21 cellular contexts compared by ENCODE assay signal in the genomic region with DNA sequence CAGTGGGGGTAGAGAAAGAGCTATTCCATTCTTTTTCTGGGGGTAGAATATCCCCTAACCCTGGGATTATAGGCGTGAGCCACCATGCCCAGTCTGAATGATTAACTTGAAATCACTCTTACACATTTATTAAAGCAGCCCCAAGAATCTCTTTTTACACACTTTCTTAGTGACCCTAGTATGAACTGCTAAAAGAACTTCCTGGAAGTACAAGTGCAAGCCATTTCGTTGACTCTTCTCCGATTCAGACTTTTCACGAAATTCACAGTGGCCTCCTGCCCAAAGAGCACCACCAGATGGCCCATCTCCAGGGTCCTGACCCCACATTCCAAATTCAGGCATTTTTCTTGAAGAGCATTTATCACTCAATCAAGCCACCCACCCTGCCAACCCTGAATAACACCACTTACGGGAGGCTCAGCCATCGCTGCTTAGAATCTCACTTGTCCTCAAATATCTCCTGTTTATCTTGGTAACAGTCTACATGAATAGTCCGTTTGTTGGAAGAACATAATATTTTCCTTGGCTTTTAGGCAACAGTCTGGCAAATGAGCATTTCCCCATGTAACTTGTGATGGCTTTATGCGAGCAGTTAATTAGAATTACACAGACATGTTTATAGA. TPM values are rescaled to one million over a fixed set of nuclear protein-coding genes. Genes with fewer than 3 reads are reported as not detected.
DNase-seq lines count a peak whose midpoint lies in the region; ATAC-seq and TF ChIP-seq lines count a peak whose summit lies in the region.
"Had no signal": no experiment of that assay in that cellular context is flagged by ENCODE, and none has a peak within 500 bp of the region (broad histone marks: within the 10 kb centered on the region; RNA-seq: fewer than 3 reads in every experiment).

No MANE protein-coding gene starts in this region.

- no peak overlapping the region for H3K4me3 ChIP-seq in Peyer's patch
- H3K4me3 ChIP-seq in esophagus squamous epithelium = no peak overlapping the region
- H3K4me3 ChIP-seq in mucosa of rectum (ENCODE audit: low read length in 2 of 2) = no peak overlapping the region
- H3K4me3 ChIP-seq: MG63 had no signal

- H3K9me3 ChIP-seq in Peyer's patch (no peaks in the 10 kb centered on the region), esophagus squamous epithelium (no peaks in the 10 kb centered on the region), mucosa of rectum (ENCODE audit: control insufficient read depth in 2 of 2, low read length in 2 of 2) (no peaks in the 10 kb centered on the region)
- H3K9me3 ChIP-seq: MG63 had no signal

- H3K27ac ChIP-seq in Peyer's patch = peak overlapping the region in 3 of 4 donors; percentile 17 to 56 (median 42)
- H3K27ac ChIP-seq in esophagus squamous epithelium = peak overlapping the region; percentile 52 to 88 (median 74)
- H3K27ac ChIP-seq in mucosa of rectum (ENCODE audit: low read depth in 2 of 2, low read length in 2 of 2) = peak overlapping the region; percentile 28 to 35
- H3K27ac ChIP-seq: VCaP had no signal

- intact Hi-C loops in esophagus squamous epithelium (cut with DNase I) = no loop called here

- DNase-seq in Peyer's patch = no peak
- DNase-seq in esophagus squamous epithelium (lab: John Stamatoyannopoulos, UW) = no peak
- DNase-seq in stromal cell of bone marrow (ENCODE audit: low read depth) = peak; percentile 79
- no peak for DNase-seq in activated CD4-positive, alpha-beta T cell treated with anti-CD3 and anti-CD28 coated beads, Interleukin-2, amount 50 U/mL, for 48 hours
- DNase-seq in DMS79 treated with DMSO at 0.1 percent for 48 hours (lab: John Stamatoyannopoulos, UW) = no peak
- DNase-seq: activated CD8-positive, alpha-beta T cell treated with anti-CD3 and anti-CD28 coated beads for 36 hours; activated naive CD8-positive, alpha-beta T cell treated with anti-CD3 and anti-CD28 coated beads, Interleukin-2, amount 10 ng/mL, durations not matched to agents 7 days and 5 days; activated T-cell treated with anti-CD3 and anti-CD28 coated beads, Interleukin-2, amount 50 U/mL, for 4 hours; cerebellar nuclear complex; DMS153; mesenchymal stem cell; MG63; NCI-H1694 treated with DMSO at 0.1 percent for 48 hours; NCI-H446; SHP77; stimulated activated CD4-positive, alpha-beta T cell treated with anti-CD3 and anti-CD28 coated beads, Interleukin-4, amount 100 ng/mL, for 1 hour had no signal

- WGBS in esophagus squamous epithelium, 2 donors = 49 to 65% methylated on average over 8 of the region's 8 CpGs

- H3K36me3 ChIP-seq in Peyer's patch (no peaks in the 10 kb centered on the region), esophagus squamous epithelium (no peaks in the 10 kb centered on the region), mucosa of rectum (ENCODE audit: control insufficient read depth in 2 of 2, insufficient read depth in 2 of 2, low read length in 2 of 2) (no peaks in the 10 kb centered on the region)
- H3K36me3 ChIP-seq: MG63 had no signal

- H3K27me3 ChIP-seq in Peyer's patch (no peaks in the 10 kb centered on the region), esophagus squamous epithelium (no peaks in the 10 kb centered on the region), mucosa of rectum (ENCODE audit: control insufficient read depth in 2 of 2, insufficient read depth in 2 of 2, low read length in 2 of 2) (no peaks in the 10 kb centered on the region)
- H3K27me3 ChIP-seq: MG63 had no signal

- H3K4me1 ChIP-seq in Peyer's patch (peaks cover 0 to 16% (median 0%) of the 10 kb centered on the region in 4 donors), esophagus squamous epithelium (peaks cover 6 to 73% (median 30%) of the 10 kb centered on the region in 3 donors), mucosa of rectum (ENCODE audit: control insufficient read depth in 2 of 2, insufficient read depth in 2 of 2, low read length in 2 of 2) (peaks cover 0 to 2% of the 10 kb centered on the region in 2 donors)

- TF ChIP-seq POLR2A in Peyer's patch (IDR thresholded peaks at IDR 0.05) (no peak), esophagus squamous epithelium (IDR thresholded peaks at IDR 0.05) (no peak)

- no peak for TF ChIP-seq CTCF in Peyer's patch (IDR thresholded peaks at IDR 0.05)
- TF ChIP-seq CTCF in esophagus squamous epithelium (IDR thresholded peaks at IDR 0.05) = no peak

- ATAC-seq in HG03175 (IDR thresholded peaks at IDR 0.05; ENCODE audit: unreplicated experiment) = no peak
- no peak for ATAC-seq in activated CD4-positive, CD25-positive, alpha-beta regulatory T cell treated with anti-CD3 and anti-CD28 coated beads, Interleukin-2, amount 50 U/mL, for 24 hours
- ATAC-seq: activated CD8-positive, alpha-beta T cell treated with anti-CD3 and anti-CD28 coated beads for 36 hours; activated T-cell treated with anti-CD3 and anti-CD28 coated beads, Interleukin-2, amount 50 U/mL, for 4 hours had no signal

- no peak overlapping the region for H3K9ac ChIP-seq in mucosa of rectum (ENCODE audit: low read depth in 1 of 2, low read length in 2 of 2)

RNA-seq across cellular contexts. Expression of a gene that starts 28.0 kb away (rescaled TPM):
- total RNA-seq in Peyer's patch (10 to 100 TPM in 1 of 4 donors, 1 to 10 TPM in 3; 1.4 to 20.6 (median 4.7) TPM), esophagus squamous epithelium (1 to 10 TPM in 2 of 4 donors, under 1 TPM in 2; 0.72 to 5.9 (median 1.1) TPM)
- total RNA-seq: activated CD8-positive, alpha-beta T cell treated with anti-CD3 and anti-CD28 coated beads for 36 hours; T-helper 1 cell treated with Interleukin-12 subunit alpha and Interleukin-12 subunit beta and Interleukin-4 antibody, amounts not matched to agents 30 ng/mL and 1 ng/mL, for 36 hours had no signal
